1 cellular context compared by ENCODE assay signal in genomic region chr14:31964490-31964889, GRCh38.
TF ChIP-seq lines count a peak whose summit lies in the region.

No MANE protein-coding gene starts in this region.

TF ChIP-seq in HepG2, 621 proteins besides CTCF, POLR2A, EP300 and RAD21 (continued from another document):
- no peak for TF ChIP-seq PREB (CRISPR knock-in tag; IDR thresholded peaks at IDR 0.05)
- TF ChIP-seq SOX6 (IDR thresholded peaks at IDR 0.05) = no peak
- no peak for TF ChIP-seq SOX6 (CRISPR knock-in tag; IDR thresholded peaks at IDR 0.05)
- TF ChIP-seq ZNF280D (CRISPR knock-in tag; IDR thresholded peaks at IDR 0.05) = 0 out of 2 replicates have a peak, but pooled peaks have one; percentile 51
- no peak for TF ChIP-seq DR1 (CRISPR knock-in tag; IDR thresholded peaks at IDR 0.05)
- TF ChIP-seq HNF1A (IDR thresholded peaks at IDR 0.05; ENCODE audit: low read depth) = no peak
- TF ChIP-seq HNF1A (CRISPR knock-in tag; IDR thresholded peaks at IDR 0.05; ENCODE audit: borderline replicate concordance) = no peak
- TF ChIP-seq GATA4 (IDR thresholded peaks at IDR 0.05; ENCODE audit: borderline replicate concordance, low read depth) = no peak
- TF ChIP-seq ZNF704 (CRISPR knock-in tag; IDR thresholded peaks at IDR 0.05; ENCODE audit: borderline replicate concordance) = no peak
TF ChIP-seq in HepG2: peak in this region for 2.
